15 cellular contexts compared by ENCODE assay signal in genomic region chr11:28606930-28607329, GRCh38.
DNase-seq lines count a peak whose midpoint lies in the region; ATAC-seq and TF ChIP-seq lines count a peak whose summit lies in the region.
"Had no signal": no experiment of that assay in that cellular context is flagged by ENCODE, and none has a peak within 500 bp of the region (broad histone marks: within the 10 kb centered on the region; RNA-seq: fewer than 3 reads in every experiment).

No MANE protein-coding gene starts in this region.

- H3K4me1 Mint-ChIP-seq in naive thymus-derived CD4-positive, alpha-beta T cell: no peaks in the 10 kb centered on the region

- 52 to 71% (median 66%) methylated on average over 10 to 12 of the region's 12 CpGs for WGBS in spleen, 5 donors

- intact Hi-C loops in A673 (cut with micrococcal nuclease; ENCODE audit: unreplicated experiment): no loop called here
- intact Hi-C loops in naive thymus-derived CD4-positive, alpha-beta T cell (cut with micrococcal nuclease): no loop called here
- intact Hi-C loops in spleen (cut with DNase I; ENCODE audit: low total_unique reads): no loop called here

- H3K36me3 ChIP-seq in A673 (ENCODE audit: insufficient read depth, low read length, poor library complexity, severe bottlenecking) (no peaks in the 10 kb centered on the region), spleen (no peaks in the 10 kb centered on the region)
- no peaks in the 10 kb centered on the region for H3K36me3 ChIP-seq in naive thymus-derived CD4-positive, alpha-beta T cell (ENCODE audit: control insufficient read depth in 2 of 3, insufficient read depth in 3 of 3, low read length in 3 of 3)
- H3K36me3 ChIP-seq: thoracic aorta, WERI-Rb-1 had no signal

- BruUV-seq in A673 (replicated peaks; lab: Mats Ljungman, UMichigan): no TSS peak

- POLR2A ChIA-PET in A673 (lab: Charles Lee; ENCODE audit: low non-redundant PET): interaction anchor here (0.7 kb wide), 1 partner anchor 720 kb away, joined by 3 read pairs; no protein-coding TSS in a partner anchor
- POLR2A ChIA-PET in naive thymus-derived CD4-positive, alpha-beta T cell (lab: Charles Lee): no interaction called here

- peaks cover 0 to 11% (median 0%) of the 10 kb centered on the region in 5 donors for H3K27me3 Mint-ChIP-seq in naive thymus-derived CD4-positive, alpha-beta T cell
- H3K27me3 Mint-ChIP-seq: progenitor cell of endocrine pancreas had no signal

- H3K4me1 ChIP-seq in A673 (ENCODE audit: insufficient read depth, low read length, poor library complexity, severe bottlenecking) (no peaks in the 10 kb centered on the region), spleen (no peaks in the 10 kb centered on the region)
- no peaks in the 10 kb centered on the region for H3K4me1 ChIP-seq in naive thymus-derived CD4-positive, alpha-beta T cell (ENCODE audit: control insufficient read depth in 2 of 2, insufficient read depth in 2 of 2, low read length in 2 of 2)

- no peak for TF ChIP-seq POLR2A in spleen (IDR thresholded peaks at IDR 0.05)

- DNase-seq in A673 (ENCODE audit: low spot score): peak; percentile 62
- peak; percentile 31 for DNase-seq in HPDE6-E6E7 (ENCODE audit: extremely low spot score)
- peak; percentile 50 for DNase-seq in amniotic epithelial cell (ENCODE audit: low read depth)
- DNase-seq in iris pigment epithelial cell (ENCODE audit: low read depth): peak; percentile 18
- no peak for DNase-seq in amygdala (lab: John Stamatoyannopoulos, UW)
- no peak for DNase-seq in NCI-H774 (lab: John Stamatoyannopoulos, UW)
- DNase-seq in naive thymus-derived CD4-positive, alpha-beta T cell: no peak
- DNase-seq in spleen: no peak
- DNase-seq: activated CD8-positive, alpha-beta memory T cell treated with anti-CD3 and anti-CD28 coated beads, Interleukin-2, amount 50 U/mL, for 4 hours; NCI-H1930; NCI-H82; WERI-Rb-1 had no signal

- CTCF ChIA-PET in A673 (lab: Charles Lee): no interaction called here
- CTCF ChIA-PET in naive thymus-derived CD4-positive, alpha-beta T cell (lab: Charles Lee): no interaction called here

- H3K9me3 ChIP-seq in A673 (ENCODE audit: low read depth, low read length, poor library complexity, severe bottlenecking) (no peaks in the 10 kb centered on the region), spleen (no peaks in the 10 kb centered on the region)
- H3K9me3 ChIP-seq in naive thymus-derived CD4-positive, alpha-beta T cell (ENCODE audit: control insufficient read depth in 2 of 3, low read length in 3 of 3): peaks cover 0 to 5% (median 0%) of the 10 kb centered on the region in 3 experiments
- H3K9me3 ChIP-seq: thoracic aorta had no signal

- H3K9me3 Mint-ChIP-seq in naive thymus-derived CD4-positive, alpha-beta T cell: peaks cover 0 to 20% (median 3%) of the 10 kb centered on the region in 11 donors

- H3K27me3 ChIP-seq in A673 (replicated peaks; ENCODE audit: insufficient read depth, low read depth, low read length, poor library complexity) (peaks cover 80% of the 10 kb centered on the region), spleen (replicated peaks in 1 of 7) (no peaks in the 10 kb centered on the region)
- H3K27me3 ChIP-seq in naive thymus-derived CD4-positive, alpha-beta T cell (ENCODE audit: control insufficient read depth in 2 of 2, insufficient read depth in 2 of 2, low read length in 2 of 2): no peaks in the 10 kb centered on the region

- H3K27ac ChIP-seq in A673 (ENCODE audit: low read depth, low read length, poor library complexity, severe bottlenecking) (no peak overlapping the region), spleen (no peak overlapping the region)
- H3K27ac ChIP-seq in naive thymus-derived CD4-positive, alpha-beta T cell (ENCODE audit: low read depth, low read length): no peak overlapping the region
- H3K27ac ChIP-seq: thoracic aorta, WERI-Rb-1 had no signal

- ATAC-seq in naive thymus-derived CD4-positive, alpha-beta T cell: no peak
- ATAC-seq: activated naive CD4-positive, alpha-beta T cell treated with anti-CD3 and anti-CD28 coated beads, Interleukin-2, amount 50 U/mL, for 72 hours had no signal

- TF ChIP-seq CTCF in A673 (conservative IDR thresholded peaks at IDR 0.05; ENCODE audit: low read depth, low read length) (no peak), spleen (IDR thresholded peaks at IDR 0.05 in 8 of 11, conservative IDR thresholded peaks at IDR 0.05 in 3 of 11) (no peak)

- peaks cover 0 to 4% (median 0%) of the 10 kb centered on the region in 5 donors for H3K36me3 Mint-ChIP-seq in naive thymus-derived CD4-positive, alpha-beta T cell
- H3K36me3 Mint-ChIP-seq: activated naive CD4-positive, alpha-beta T cell treated with anti-CD3 and anti-CD28 coated beads, Interleukin-2, amount 50 U/mL, for 72 hours had no signal

- no peak overlapping the region for H3K27ac Mint-ChIP-seq in naive thymus-derived CD4-positive, alpha-beta T cell
- H3K27ac Mint-ChIP-seq: progenitor cell of endocrine pancreas had no signal

- H3K4me3 ChIP-seq in A673 (ENCODE audit: low read depth, low read length, poor library complexity, severe bottlenecking): no peak overlapping the region
- no peak overlapping the region for H3K4me3 ChIP-seq in naive thymus-derived CD4-positive, alpha-beta T cell (ENCODE audit: low read length)
- no peak overlapping the region for H3K4me3 ChIP-seq in spleen
- H3K4me3 ChIP-seq: thoracic aorta had no signal

- H3K4me3 Mint-ChIP-seq in naive thymus-derived CD4-positive, alpha-beta T cell: no peak overlapping the region

Comparison
In these comparisons a context has a peak if more than half of its experiments do, and no peak if none do; other contexts are left out.
1. DNase-seq: peak in A673 (single experiment), HPDE6-E6E7 (single experiment), amniotic epithelial cell (single experiment) and iris pigment epithelial cell (single experiment); none in amygdala (0 of 56), NCI-H774 (single experiment), naive thymus-derived CD4-positive, alpha-beta T cell (0 of 9) and spleen (single experiment).